31 cellular contexts compared by ENCODE assay signal in genomic region chr6:43273707-43274106, GRCh38. TPM values are rescaled to one million over a fixed set of nuclear protein-coding genes. Genes with fewer than 3 reads are reported as not detected.
DNase-seq lines count a peak whose midpoint lies in the region; ATAC-seq and TF ChIP-seq lines count a peak whose summit lies in the region.
"Had no signal": no experiment of that assay in that cellular context is flagged by ENCODE, and none has a peak within 500 bp of the region (broad histone marks: within the 10 kb centered on the region; RNA-seq: fewer than 3 reads in every experiment).

No MANE protein-coding gene starts in this region.

- H3K36me3 ChIP-seq in CD8-positive, alpha-beta T cell (ENCODE audit: insufficient read depth, low read length) = no peaks in the 10 kb centered on the region
- no peaks in the 10 kb centered on the region for H3K36me3 ChIP-seq in colonic mucosa
- H3K36me3 ChIP-seq: BE2C, SJSA1, tibial nerve had no signal

- no peak overlapping the region for H3K9ac ChIP-seq in colonic mucosa (ENCODE audit: low read depth in 2 of 2, low read length in 2 of 2)

- peaks cover 15% of the 10 kb centered on the region for H3K4me1 Mint-ChIP-seq in CD8-positive, alpha-beta T cell (ENCODE audit: low read depth)
- peaks cover 49% of the 10 kb centered on the region for H3K4me1 Mint-ChIP-seq in activated B cell treated with CpG ODN at 0.5 μM for 24 hours
- peaks cover 17 to 33% of the 10 kb centered on the region in 2 donors for H3K4me1 Mint-ChIP-seq in natural killer cell treated with Interleukin-12 subunit alpha and Interleukin-12 subunit beta and Interleukin-15 and Interleukin-18, amount 100 ng/mL, for 72 hours (ENCODE audit: low read depth in 2 of 2)

- H3K27ac ChIP-seq in CD8-positive, alpha-beta T cell (ENCODE audit: low read depth, low read length) = no peak overlapping the region
- H3K27ac ChIP-seq in colonic mucosa = no peak overlapping the region
- H3K27ac ChIP-seq: psoas muscle, RWPE1, SJSA1, tibial nerve had no signal

- ATAC-seq in CD8-positive, alpha-beta T cell = no peak
- no peak for ATAC-seq in activated B cell treated with CpG ODN at 0.5 μM for 24 hours (ENCODE audit: low read depth)
- no peak for ATAC-seq in natural killer cell treated with Interleukin-12 subunit alpha and Interleukin-12 subunit beta and Interleukin-15 and Interleukin-18, amount 100 ng/mL, for 72 hours
- ATAC-seq: effector memory CD8-positive, alpha-beta T cell; K562; psoas muscle had no signal

- H3K4me3 ChIP-seq in CD8-positive, alpha-beta T cell (ENCODE audit: low read depth, low read length) = no peak overlapping the region
- no peak overlapping the region for H3K4me3 ChIP-seq in colonic mucosa
- H3K4me3 ChIP-seq: K562, psoas muscle, SJSA1, tibial nerve had no signal

- H3K27ac Mint-ChIP-seq in CD8-positive, alpha-beta T cell = no peak overlapping the region
- peak overlapping the region; percentile 4 for H3K27ac Mint-ChIP-seq in activated B cell treated with CpG ODN at 0.5 μM for 24 hours
- no peak overlapping the region for H3K27ac Mint-ChIP-seq in natural killer cell treated with Interleukin-12 subunit alpha and Interleukin-12 subunit beta and Interleukin-15 and Interleukin-18, amount 100 ng/mL, for 72 hours
- H3K27ac Mint-ChIP-seq: activated naive CD8-positive, alpha-beta T cell treated with anti-CD3 and anti-CD28 coated beads, Interleukin-2, amount 10 ng/mL, durations not matched to agents 7 days and 5 days; effector memory CD8-positive, alpha-beta T cell had no signal

- no peaks in the 10 kb centered on the region for H3K9me3 Mint-ChIP-seq in CD8-positive, alpha-beta T cell
- H3K9me3 Mint-ChIP-seq in activated B cell treated with CpG ODN at 0.5 μM for 24 hours = no peaks in the 10 kb centered on the region
- H3K9me3 Mint-ChIP-seq in natural killer cell treated with Interleukin-12 subunit alpha and Interleukin-12 subunit beta and Interleukin-15 and Interleukin-18, amount 100 ng/mL, for 72 hours = no peaks in the 10 kb centered on the region
- H3K9me3 Mint-ChIP-seq: activated naive CD8-positive, alpha-beta T cell treated with anti-CD3 and anti-CD28 coated beads, Interleukin-2, amount 10 ng/mL, durations not matched to agents 7 days and 5 days; effector memory CD8-positive, alpha-beta T cell had no signal

- TF ChIP-seq CTCF in CD8-positive, alpha-beta T cell (IDR thresholded peaks at IDR 0.05) = no peak
- TF ChIP-seq CTCF in activated B cell treated with CpG ODN at 0.5 μM for 24 hours (IDR thresholded peaks at IDR 0.05) (no peak), colonic mucosa (IDR thresholded peaks at IDR 0.05) (no peak)

- H3K36me3 Mint-ChIP-seq in CD8-positive, alpha-beta T cell = no peaks in the 10 kb centered on the region
- H3K36me3 Mint-ChIP-seq in activated B cell treated with CpG ODN at 0.5 μM for 24 hours (ENCODE audit: low read depth) = peaks cover 2% of the 10 kb centered on the region
- H3K36me3 Mint-ChIP-seq in natural killer cell treated with Interleukin-12 subunit alpha and Interleukin-12 subunit beta and Interleukin-15 and Interleukin-18, amount 100 ng/mL, for 72 hours = no peaks in the 10 kb centered on the region
- H3K36me3 Mint-ChIP-seq: activated naive CD8-positive, alpha-beta T cell treated with anti-CD3 and anti-CD28 coated beads, Interleukin-2, amount 10 ng/mL, durations not matched to agents 7 days and 5 days had no signal

- peaks cover 27% of the 10 kb centered on the region for H3K27me3 Mint-ChIP-seq in CD8-positive, alpha-beta T cell (ENCODE audit: low read depth)
- H3K27me3 Mint-ChIP-seq in activated B cell treated with CpG ODN at 0.5 μM for 24 hours = peaks cover 19% of the 10 kb centered on the region
- peaks cover 8 to 26% of the 10 kb centered on the region in 2 donors for H3K27me3 Mint-ChIP-seq in natural killer cell treated with Interleukin-12 subunit alpha and Interleukin-12 subunit beta and Interleukin-15 and Interleukin-18, amount 100 ng/mL, for 72 hours

- DNase-seq in CD8-positive, alpha-beta T cell = no peak
- DNase-seq in activated B cell treated with CpG ODN at 0.5 μM for 24 hours = no peak
- peak; percentile 15 for DNase-seq in natural killer cell treated with Interleukin-12 subunit alpha and Interleukin-12 subunit beta and Interleukin-15 and Interleukin-18, amount 100 ng/mL, for 72 hours (ENCODE audit: low spot score)
- DNase-seq in cerebellar nuclear complex (lab: John Stamatoyannopoulos, UW) = no peak
- DNase-seq in colonic mucosa = no peak
- DNase-seq in DMS153 treated with DMSO at 0.1 percent for 48 hours (lab: John Stamatoyannopoulos, UW; ENCODE audit: unreplicated experiment) = no peak
- DNase-seq: ACHN; activated CD4-positive, alpha-beta T cell treated with anti-CD3 and anti-CD28 coated beads, Interleukin-2, amount 50 U/mL, for 1 hour; activated CD4-positive, CD25-positive, alpha-beta regulatory T cell; activated effector memory CD4-positive, alpha-beta T cell treated with anti-CD3 and anti-CD28 coated beads, Interleukin-2, amount 50 U/mL, for 16 hours; activated naive CD8-positive, alpha-beta T cell treated with anti-CD3 and anti-CD28 coated beads, Interleukin-2, amount 10 ng/mL, durations not matched to agents 7 days and 5 days; activated T-cell treated with anti-CD3 and anti-CD28 coated beads, Interleukin-2, amount 50 U/mL, for 1 hour; aorta; BE2C; DMS53; effector memory CD8-positive, alpha-beta T cell; erythroblast; NCI-H1105; NCI-H187 treated with DMSO at 0.1 percent for 48 hours; NCI-H2171 treated with DMSO at 0.1 percent for 48 hours; NCI-H524 treated with DMSO at 0.1 percent for 48 hours; occipital lobe; OCI-M1; psoas muscle; stimulated activated CD4-positive, alpha-beta T cell treated with anti-CD3 and anti-CD28 coated beads, Interleukin-4, amount 100 ng/mL, for 4 hours had no signal

- CTCF ChIA-PET in CD8-positive, alpha-beta T cell (lab: Charles Lee) = no interaction called here
- CTCF ChIA-PET in activated B cell treated with CpG ODN at 0.5 μM for 24 hours (lab: Charles Lee) = interaction anchor here (1.2 kb wide), 1 partner anchor 82 kb away, joined by 3 read pairs; no protein-coding TSS in a partner anchor

- POLR2A ChIA-PET in CD8-positive, alpha-beta T cell (lab: Charles Lee) = no interaction called here
- POLR2A ChIA-PET in activated B cell treated with CpG ODN at 0.5 μM for 24 hours (lab: Charles Lee) = no interaction called here

- intact Hi-C loops in CD8-positive, alpha-beta T cell (cut with DNase I, micrococcal nuclease) = no loop called here
- intact Hi-C loops in activated B cell treated with CpG ODN at 0.5 μM for 24 hours (cut with micrococcal nuclease) (no loop called here), colonic mucosa (cut with DNase I) (no loop called here)

- peak overlapping the region; percentile 79 for H3K4me3 Mint-ChIP-seq in CD8-positive, alpha-beta T cell
- H3K4me3 Mint-ChIP-seq in activated B cell treated with CpG ODN at 0.5 μM for 24 hours = peak overlapping the region; percentile 30
- H3K4me3 Mint-ChIP-seq in natural killer cell treated with Interleukin-12 subunit alpha and Interleukin-12 subunit beta and Interleukin-15 and Interleukin-18, amount 100 ng/mL, for 72 hours = no peak overlapping the region
- H3K4me3 Mint-ChIP-seq: activated naive CD8-positive, alpha-beta T cell treated with anti-CD3 and anti-CD28 coated beads, Interleukin-2, amount 10 ng/mL, durations not matched to agents 7 days and 5 days had no signal

- H3K4me1 ChIP-seq in CD8-positive, alpha-beta T cell (ENCODE audit: insufficient read depth, low read length) = peaks cover 19% of the 10 kb centered on the region
- peaks cover 24% of the 10 kb centered on the region for H3K4me1 ChIP-seq in colonic mucosa

- H3K9me3 ChIP-seq in CD8-positive, alpha-beta T cell (ENCODE audit: low read length) = no peaks in the 10 kb centered on the region
- no peaks in the 10 kb centered on the region for H3K9me3 ChIP-seq in colonic mucosa
- H3K9me3 ChIP-seq: BE2C, psoas muscle, SJSA1, tibial nerve had no signal

- no peaks in the 10 kb centered on the region for H3K27me3 ChIP-seq in CD8-positive, alpha-beta T cell (ENCODE audit: insufficient read depth, low read length)
- H3K27me3 ChIP-seq in colonic mucosa = no peaks in the 10 kb centered on the region

RNA-seq across cellular contexts. Expression of gene SLC22A7, which starts 24.4 kb away (rescaled TPM):
- total RNA-seq in CD8-positive, alpha-beta T cell = not detected
- total RNA-seq in activated B cell treated with CpG ODN at 0.5 μM for 24 hours (not detected in 2 replicates), colonic mucosa (not detected)
- total RNA-seq in natural killer cell treated with Interleukin-12 subunit alpha and Interleukin-12 subunit beta and Interleukin-15 and Interleukin-18, amount 100 ng/mL, for 72 hours = not detected
- total RNA-seq: activated naive CD8-positive, alpha-beta T cell treated with anti-CD3 and anti-CD28 coated beads, Interleukin-2, amount 10 ng/mL, durations not matched to agents 7 days and 5 days; aorta; G401; glomerular endothelial cell; K562; psoas muscle; SJSA1; tibial nerve had no signal

RNA-seq across cellular contexts. Expression of gene TTBK1, which starts 30.4 kb away (rescaled TPM):
- total RNA-seq in CD8-positive, alpha-beta T cell = under 1 TPM in 1 of 2 experiments, not detected in 1; 0.08 TPM
- total RNA-seq in activated B cell treated with CpG ODN at 0.5 μM for 24 hours (0.02 and 0.13 TPM in 2 replicates), colonic mucosa (1 to 10 TPM in 1 of 2 donors, under 1 TPM in 1; 0.48 to 1.0 TPM)
- under 1 TPM; 0.75 to 0.81 TPM for total RNA-seq in natural killer cell treated with Interleukin-12 subunit alpha and Interleukin-12 subunit beta and Interleukin-15 and Interleukin-18, amount 100 ng/mL, for 72 hours
- total RNA-seq: activated naive CD8-positive, alpha-beta T cell treated with anti-CD3 and anti-CD28 coated beads, Interleukin-2, amount 10 ng/mL, durations not matched to agents 7 days and 5 days; G401; K562; psoas muscle; SJSA1; tibial nerve had no signal

RNA-seq across cellular contexts. Expression of gene CRIP3, which starts 34.9 kb away (rescaled TPM):
- under 1 TPM; 0.64 to 0.84 TPM for total RNA-seq in CD8-positive, alpha-beta T cell
- total RNA-seq in activated B cell treated with CpG ODN at 0.5 μM for 24 hours = 42.2 and 49.9 TPM in 2 replicates
- 1 to 10 TPM in 1 of 2 donors, not detected in 1; 2.0 TPM for total RNA-seq in natural killer cell treated with Interleukin-12 subunit alpha and Interleukin-12 subunit beta and Interleukin-15 and Interleukin-18, amount 100 ng/mL, for 72 hours
- 1 to 10 TPM in 1 of 2 donors, under 1 TPM in 1; 0.69 to 1.8 TPM for total RNA-seq in colonic mucosa
- total RNA-seq: G401, glomerular endothelial cell, SJSA1 had no signal

RNA-seq across cellular contexts. Expression of gene DNPH1, which starts 44.4 kb away (rescaled TPM):
- total RNA-seq in CD8-positive, alpha-beta T cell = 10 to 100 TPM; 19.6 to 26.8 TPM
- 56.7 and 57.5 TPM in 2 replicates for total RNA-seq in activated B cell treated with CpG ODN at 0.5 μM for 24 hours
- total RNA-seq in natural killer cell treated with Interleukin-12 subunit alpha and Interleukin-12 subunit beta and Interleukin-15 and Interleukin-18, amount 100 ng/mL, for 72 hours = 10 to 100 TPM; 15.0 to 32.5 TPM
- total RNA-seq in colonic mucosa = 10 to 100 TPM; 76.8 to 99.4 TPM

Comparison
In these comparisons a context has a peak if more than half of its experiments do, and no peak if none do; other contexts are left out.
1. RNA of gene CRIP3, which starts 34.9 kb away (total RNA-seq): 42.2 to 49.9 TPM in activated B cell treated with CpG ODN at 0.5 μM for 24 hours; 2.0 TPM in natural killer cell treated with Interleukin-12 subunit alpha and Interleukin-12 subunit beta and Interleukin-15 and Interleukin-18, amount 100 ng/mL, for 72 hours, 0.69 to 1.8 TPM in colonic mucosa and 0.64 to 0.84 TPM in CD8-positive, alpha-beta T cell; every median in the first group is over 10 times any median in the second.